Comparison of ENCODE assay signal across 8 cellular contexts in genomic region chr3:172550347-172550943, GRCh38. TPM values are rescaled to one million over a fixed set of nuclear protein-coding genes. Genes with fewer than 3 reads are reported as not detected.
DNase-seq lines count a peak whose midpoint lies in the region; ATAC-seq and TF ChIP-seq lines count a peak whose summit lies in the region.

No MANE protein-coding gene starts in this region.

- CTCF ChIA-PET in Panc1 (lab: Charles Lee): no interaction called here

- in situ Hi-C loops in Panc1 (cut with HindIII; ENCODE audit: low pct_unique_long_range_greater_than_20kb, low sequenced_read_pairs) (no loop called here), KBM-7 (cut with MboI; ENCODE audit: low pct_unique_long_range_greater_than_20kb, low sequenced_read_pairs) (no loop called here)

- ATAC-seq in activated CD4-positive, CD25-positive, alpha-beta regulatory T cell treated with anti-CD3 and anti-CD28 coated beads, Interleukin-2, amount 50 U/mL, for 24 hours: peak; percentile 98 to 100
- ATAC-seq in Panc1: peak; percentile 42; the same call in 1 of the 2 replicates
- no peak for ATAC-seq in GM21381 (IDR thresholded peaks at IDR 0.05; ENCODE audit: unreplicated experiment)

- intact Hi-C loops in Panc1 (cut with micrococcal nuclease; ENCODE audit: unreplicated experiment): no loop called here

- TF ChIP-seq CTCF in Panc1 (IDR thresholded peaks at IDR 0.05): no peak
- no peak for TF ChIP-seq CTCF in parathyroid adenoma (IDR thresholded peaks at IDR 0.05)

- H3K9ac ChIP-seq in parathyroid adenoma: no peak overlapping the region

- no peaks in the 10 kb centered on the region for H3K79me2 ChIP-seq in parathyroid adenoma

- H3K4me1 ChIP-seq in Panc1 (ENCODE audit: control insufficient read depth, insufficient read depth, low read length): no peaks in the 10 kb centered on the region
- peaks cover 61% of the 10 kb centered on the region for H3K4me1 ChIP-seq in parathyroid adenoma

- POLR2A ChIA-PET in Panc1 (lab: Charles Lee): interaction anchor here (0.5 kb wide), 1 partner anchor 11 kb away, joined by 4 read pairs; no protein-coding TSS in a partner anchor

- H2AFZ ChIP-seq in parathyroid adenoma: peak overlapping the region; percentile 47

- no peak for DNase-seq in activated CD4-positive, CD25-positive, alpha-beta regulatory T cell treated with anti-CD3 and anti-CD28 coated beads, Interleukin-2, amount 50 U/mL, for 72 hours
- DNase-seq in Panc1 (ENCODE audit: low read depth, low spot score) (no peak), KBM-7 (no peak), DMS153 (lab: John Stamatoyannopoulos, UW) (no peak)
- peak; percentile 83 for DNase-seq in activated naive CD4-positive, alpha-beta T cell treated with anti-CD3 and anti-CD28 coated beads, Interleukin-2, amount 50 U/mL, for 16 hours

- H3K27me3 ChIP-seq in Panc1 (ENCODE audit: control insufficient read depth, insufficient read depth, low read length) (no peaks in the 10 kb centered on the region), parathyroid adenoma (ENCODE audit: control insufficient read depth, insufficient read depth, low read length) (no peaks in the 10 kb centered on the region)

- BruUV-seq in Panc1 (replicated peaks; lab: Mats Ljungman, UMichigan): no TSS peak

- H3K27ac ChIP-seq in Panc1 (ENCODE audit: low read length) (no peak overlapping the region), parathyroid adenoma (peak overlapping the region; percentile 82)

- H3K4me3 ChIP-seq in Panc1 (ENCODE audit: low read depth in 2 of 2, low read length in 2 of 2): no peak overlapping the region
- no peak overlapping the region for H3K4me3 ChIP-seq in parathyroid adenoma (ENCODE audit: low read depth, low read length)

- H3K36me3 ChIP-seq in Panc1 (ENCODE audit: control insufficient read depth, insufficient read depth, low read length): no peaks in the 10 kb centered on the region
- no peaks in the 10 kb centered on the region for H3K36me3 ChIP-seq in parathyroid adenoma (ENCODE audit: control insufficient read depth, insufficient read depth, low read length)

- H3K4me2 ChIP-seq in parathyroid adenoma (ENCODE audit: low read length): no peak overlapping the region

- no peaks in the 10 kb centered on the region for H3K9me3 ChIP-seq in Panc1 (ENCODE audit: control insufficient read depth, insufficient read depth, low read depth, low read length)
- no peaks in the 10 kb centered on the region for H3K9me3 ChIP-seq in parathyroid adenoma (ENCODE audit: control insufficient read depth, low read length)

RNA-seq across cellular contexts. Expression of gene TNFSF10, which starts 27.2 kb away (rescaled TPM):
- total RNA-seq in Panc1 (2021; ENCODE audit: unreplicated experiment): 2.2 TPM
- 1.4 TPM for polyA plus RNA-seq in Panc1 (2012; ENCODE audit: insufficient read length)
